Comparison of ENCODE assay signal across 11 cellular contexts in genomic region chr10:46523119-46523880, GRCh38. TPM values are rescaled to one million over a fixed set of nuclear protein-coding genes. Genes with fewer than 3 reads are reported as not detected.
A peak's percentile ranks its signal among the peaks of the same experiment; 100 is the strongest.
DNase-seq lines count a peak whose midpoint lies in the region; ATAC-seq, FAIRE-seq and TF ChIP-seq lines count a peak whose summit lies in the region.
"Had no signal": no experiment of that assay in that cellular context is flagged by ENCODE, and none has a peak within 500 bp of the region (broad histone marks: within the 10 kb centered on the region; RNA-seq: fewer than 3 reads in every experiment).

No MANE protein-coding gene starts in this region.

- 0 out of 2 replicates have a peak, but pooled peaks cover 6% of the 10 kb centered on the region for H3K9me3 ChIP-seq in K562 (replicated peaks; ENCODE audit: control insufficient read depth, insufficient read depth, low read depth, low read length)
- no peaks in the 10 kb centered on the region for H3K9me3 ChIP-seq in left lung
- no peaks in the 10 kb centered on the region for H3K9me3 ChIP-seq in transverse colon

- no peaks in the 10 kb centered on the region for H3K79me2 ChIP-seq in K562 (ENCODE audit: control insufficient read depth, insufficient read depth, low read length)

- no TSS peak for BruUV-seq in K562 (replicated peaks; lab: Mats Ljungman, UMichigan)

- H2AFZ ChIP-seq in K562 (ENCODE audit: low read depth, low read length), result no peak overlapping the region

- H3K27me3 ChIP-seq in K562 (ENCODE audit: control insufficient read depth in 2 of 2, insufficient read depth in 2 of 2, low read length in 2 of 2), result peaks cover 8 to 41% of the 10 kb centered on the region in 2 experiments; a peak in 4 of 5 replicates
- no peaks in the 10 kb centered on the region for H3K27me3 ChIP-seq in left lung
- no peaks in the 10 kb centered on the region for H3K27me3 ChIP-seq in transverse colon

- H4K20me1 ChIP-seq in K562 (replicated peaks; ENCODE audit: control insufficient read depth, insufficient read depth, low read length), result no peaks in the 10 kb centered on the region; the same call in none of the 2 replicates

- DNase-seq in activated T-cell treated with anti-CD3 and anti-CD28 coated beads, Interleukin-2, amount 50 U/mL, for 24 hours, result peak; percentile 25
- DNase-seq in activated T-cell treated with anti-CD3 and anti-CD28 coated beads, Interleukin-2, amount 50 U/mL, for 72 hours, result no peak
- DNase-seq in K562 (ENCODE audit: extremely low read depth in 1 of 4, low spot score in 3 of 4), result no peak
- DNase-seq in left lung, result peak; percentile 64 to 88
- DNase-seq in transverse colon, result peak; percentile 85
- DNase-seq in NCI-H510A (lab: John Stamatoyannopoulos, UW), result no peak
- DNase-seq in activated T-helper 1 cell treated with anti-CD3 and anti-CD28 coated beads, Interleukin-12 subunit alpha, Interleukin-12 subunit beta, Interleukin-2, Interleukin-4 antibody, amounts not matched to agents 30 ng/mL and 10 ng/mL and 1 ng/mL, durations not matched to agents 14 hours and 24 hours and 36 hours (ENCODE audit: low spot score), result no peak
- DNase-seq in DMS153 treated with DMSO at 0.1 percent for 48 hours (lab: John Stamatoyannopoulos, UW; ENCODE audit: unreplicated experiment), result no peak
- DNase-seq: stimulated activated naive CD4-positive, alpha-beta T cell treated with Interleukin-2 at 50 U/mL for 16 hours had no signal

- H3K9me1 ChIP-seq in K562 (ENCODE audit: control insufficient read depth, insufficient read depth, low read length), result no peaks in the 10 kb centered on the region

- WGBS in K562 (ENCODE audit: insufficient coverage, low coverage, missing lambda C conversion rate), result 29% methylated on average over 10 of the region's 10 CpGs
- 4 to 51% methylated on average over 4 to 10 of the region's 10 CpGs for WGBS in transverse colon (ENCODE audit: low coverage in 1 of 2), 2 donors

- no peak overlapping the region for H3K27ac Mint-ChIP-seq in activated T-cell treated with anti-CD3 and anti-CD28 coated beads, Interleukin-2, amount 50 U/mL, for 24 hours
- H3K27ac Mint-ChIP-seq in activated T-cell treated with anti-CD3 and anti-CD28 coated beads, Interleukin-2, amount 50 U/mL, for 72 hours, result no peak overlapping the region
- H3K27ac Mint-ChIP-seq in activated T-helper 1 cell treated with anti-CD3 and anti-CD28 coated beads, Interleukin-12 subunit alpha, Interleukin-12 subunit beta, Interleukin-2, Interleukin-4 antibody, amounts not matched to agents 30 ng/mL and 10 ng/mL and 1 ng/mL, durations not matched to agents 14 hours and 24 hours and 36 hours, result no peak overlapping the region

- FAIRE-seq in K562 (lab: Jason Lieb, UNC), result no peak

- intact Hi-C loops in K562 (cut with micrococcal nuclease), result no loop called here
- intact Hi-C loops in left lung (cut with DNase I), result no loop called here
- intact Hi-C loops in transverse colon (cut with DNase I; ENCODE audit: low total_unique reads), result no loop called here
- intact Hi-C loops in activated T-helper 1 cell treated with anti-CD3 and anti-CD28 coated beads, Interleukin-12 subunit alpha, Interleukin-12 subunit beta, Interleukin-2, Interleukin-4 antibody, amounts not matched to agents 30 ng/mL and 10 ng/mL and 1 ng/mL, durations not matched to agents 14 hours and 24 hours and 36 hours (cut with micrococcal nuclease), result no loop called here

- no peaks in the 10 kb centered on the region for H3K36me3 Mint-ChIP-seq in activated T-cell treated with anti-CD3 and anti-CD28 coated beads, Interleukin-2, amount 50 U/mL, for 24 hours (ENCODE audit: low read depth)
- no peaks in the 10 kb centered on the region for H3K36me3 Mint-ChIP-seq in activated T-cell treated with anti-CD3 and anti-CD28 coated beads, Interleukin-2, amount 50 U/mL, for 72 hours (ENCODE audit: insufficient read depth in 2 of 2)
- no peaks in the 10 kb centered on the region for H3K36me3 Mint-ChIP-seq in activated T-helper 1 cell treated with anti-CD3 and anti-CD28 coated beads, Interleukin-12 subunit alpha, Interleukin-12 subunit beta, Interleukin-2, Interleukin-4 antibody, amounts not matched to agents 30 ng/mL and 10 ng/mL and 1 ng/mL, durations not matched to agents 14 hours and 24 hours and 36 hours (ENCODE audit: low read depth)

- H3K36me3 ChIP-seq in K562 (ENCODE audit: control insufficient read depth, insufficient read depth, low read length) (no peaks in the 10 kb centered on the region), left lung (no peaks in the 10 kb centered on the region), transverse colon (no peaks in the 10 kb centered on the region)

- POLR2A ChIA-PET in K562 (lab: Yijun Ruan, JAX), result interaction anchor here (0.6 kb wide), 1 partner anchor 31 kb away, joined by 3 read pairs; no protein-coding TSS in a partner anchor

- H3K27ac ChIP-seq in K562 (ENCODE audit: extremely low read depth, low read depth, low read length) (no peak overlapping the region), left lung (no peak overlapping the region), transverse colon (peak overlapping the region; percentile 35 to 55 (median 50))

- no peak overlapping the region for H3K4me3 Mint-ChIP-seq in activated T-cell treated with anti-CD3 and anti-CD28 coated beads, Interleukin-2, amount 50 U/mL, for 24 hours
- H3K4me3 Mint-ChIP-seq in activated T-cell treated with anti-CD3 and anti-CD28 coated beads, Interleukin-2, amount 50 U/mL, for 72 hours, result no peak overlapping the region
- no peak overlapping the region for H3K4me3 Mint-ChIP-seq in activated T-helper 1 cell treated with anti-CD3 and anti-CD28 coated beads, Interleukin-12 subunit alpha, Interleukin-12 subunit beta, Interleukin-2, Interleukin-4 antibody, amounts not matched to agents 30 ng/mL and 10 ng/mL and 1 ng/mL, durations not matched to agents 14 hours and 24 hours and 36 hours

- TF ChIP-seq CTCF in K562 (IDR thresholded peaks at IDR 0.05 in 2 of 3, conservative IDR thresholded peaks at IDR 0.05 in 1 of 3; ENCODE audit: insufficient read depth in 2 of 3, low read depth in 1 of 3, low read length in 3 of 3) (no peak), left lung (IDR thresholded peaks at IDR 0.05) (no peak), transverse colon (IDR thresholded peaks at IDR 0.05) (no peak)

- H3K4me2 ChIP-seq in K562 (ENCODE audit: insufficient read depth, low read length), result no peak overlapping the region

- H3K9ac ChIP-seq in K562 (ENCODE audit: insufficient read depth in 1 of 2, low read depth in 2 of 2, low read length in 2 of 2), result peak overlapping the region in 1 of 2 experiments; percentile 15; a peak in 1 of 4 replicates

- TF ChIP-seq POLR2A in K562 (conservative IDR thresholded peaks at IDR 0.05) (no peak), transverse colon (IDR thresholded peaks at IDR 0.05) (peak; percentile 14)

- H3K27me3 Mint-ChIP-seq in activated T-cell treated with anti-CD3 and anti-CD28 coated beads, Interleukin-2, amount 50 U/mL, for 24 hours, result no peaks in the 10 kb centered on the region
- H3K27me3 Mint-ChIP-seq in activated T-cell treated with anti-CD3 and anti-CD28 coated beads, Interleukin-2, amount 50 U/mL, for 72 hours (ENCODE audit: low read depth), result no peaks in the 10 kb centered on the region
- H3K27me3 Mint-ChIP-seq in activated T-helper 1 cell treated with anti-CD3 and anti-CD28 coated beads, Interleukin-12 subunit alpha, Interleukin-12 subunit beta, Interleukin-2, Interleukin-4 antibody, amounts not matched to agents 30 ng/mL and 10 ng/mL and 1 ng/mL, durations not matched to agents 14 hours and 24 hours and 36 hours (ENCODE audit: insufficient read depth), result no peaks in the 10 kb centered on the region

- H3K4me1 Mint-ChIP-seq in activated T-cell treated with anti-CD3 and anti-CD28 coated beads, Interleukin-2, amount 50 U/mL, for 24 hours (ENCODE audit: low read depth), result no peaks in the 10 kb centered on the region
- H3K4me1 Mint-ChIP-seq in activated T-cell treated with anti-CD3 and anti-CD28 coated beads, Interleukin-2, amount 50 U/mL, for 72 hours (ENCODE audit: low read depth), result no peaks in the 10 kb centered on the region
- H3K4me1 Mint-ChIP-seq in activated T-helper 1 cell treated with anti-CD3 and anti-CD28 coated beads, Interleukin-12 subunit alpha, Interleukin-12 subunit beta, Interleukin-2, Interleukin-4 antibody, amounts not matched to agents 30 ng/mL and 10 ng/mL and 1 ng/mL, durations not matched to agents 14 hours and 24 hours and 36 hours (ENCODE audit: low read depth), result no peaks in the 10 kb centered on the region

- TF ChIP-seq RAD21 in K562 (CRISPR knock-in tag; conservative IDR thresholded peaks at IDR 0.05 in 1 of 2, IDR thresholded peaks at IDR 0.05 in 1 of 2), result no peak

- H3K4me1 ChIP-seq in K562 (replicated peaks in 1 of 2; ENCODE audit: control insufficient read depth in 2 of 2, insufficient read depth in 2 of 2, low read length in 2 of 2) (peaks cover 12 to 15% of the 10 kb centered on the region in 2 experiments; a peak in 4 of 5 replicates), left lung (peaks cover 0 to 14% of the 10 kb centered on the region in 2 donors), transverse colon (peaks cover 4 to 17% (median 13%) of the 10 kb centered on the region in 4 donors)

- TF ChIP-seq EP300 in K562 (IDR thresholded peaks at IDR 0.05; ENCODE audit: low read length), result no peak
- no peak for TF ChIP-seq EP300 in transverse colon (IDR thresholded peaks at IDR 0.05; ENCODE audit: low read depth)

- ATAC-seq in activated T-cell treated with anti-CD3 and anti-CD28 coated beads, Interleukin-2, amount 50 U/mL, for 72 hours (replicated peaks in 1 of 2), result no peak
- ATAC-seq in K562 (no peak), left lung (peak; percentile 82)

- H3K9me3 Mint-ChIP-seq in activated T-cell treated with anti-CD3 and anti-CD28 coated beads, Interleukin-2, amount 50 U/mL, for 24 hours, result no peaks in the 10 kb centered on the region
- H3K9me3 Mint-ChIP-seq in activated T-cell treated with anti-CD3 and anti-CD28 coated beads, Interleukin-2, amount 50 U/mL, for 72 hours, result no peaks in the 10 kb centered on the region
- no peaks in the 10 kb centered on the region for H3K9me3 Mint-ChIP-seq in activated T-helper 1 cell treated with anti-CD3 and anti-CD28 coated beads, Interleukin-12 subunit alpha, Interleukin-12 subunit beta, Interleukin-2, Interleukin-4 antibody, amounts not matched to agents 30 ng/mL and 10 ng/mL and 1 ng/mL, durations not matched to agents 14 hours and 24 hours and 36 hours

- H3K4me3 ChIP-seq in K562, result no peak overlapping the region
- no peak overlapping the region for H3K4me3 ChIP-seq in left lung
- no peak overlapping the region for H3K4me3 ChIP-seq in transverse colon

- in situ Hi-C loops in K562 (cut with MboI) (loop anchor here (5.0 kb wide), 1 partner anchor 1354 kb away; no protein-coding TSS in a partner anchor), transverse colon (cut with MboI; ENCODE audit: low pct_ligation_motif_present in 1 of 4, low pct_unique_long_range_greater_than_20kb in 1 of 4, low sequenced_read_pairs in 3 of 4) (no loop called here)

- CTCF ChIA-PET in K562 (lab: Yijun Ruan, JAX; ENCODE audit: low intra/inter-chr PET ratio), result no interaction called here

RNA-seq across cellular contexts. Expression of gene GPRIN2, which starts 33.2 kb away (rescaled TPM):
- total RNA-seq in activated T-cell treated with anti-CD3 and anti-CD28 coated beads, Interleukin-2, amount 50 U/mL, for 72 hours, result not detected
- not detected in 2 replicates for total RNA-seq in K562 (2011; cell fraction: chromatin; rRNA removed; ENCODE audit: low replicate concordance)
- not detected in 2 replicates for total RNA-seq in K562 (2011; cell fraction: nucleolus; rRNA removed)
- total RNA-seq in K562 (2011; cell fraction: nucleoplasm; rRNA removed), result not detected in 2 replicates
- total RNA-seq in K562 (2014; rRNA removed), result not detected in 2 replicates
- not detected in 2 replicates for total RNA-seq in K562 (2014; rRNA removed; fragmentation: Illumina TruSeq; extraction: Trizol)
- not detected in 2 replicates for total RNA-seq in K562 (2015; rRNA removed; fragmentation: Illumina TruSeq; extraction: Trizol)
- total RNA-seq in K562 (2021), result not detected in 2 replicates
- polyA plus RNA-seq in K562 (2011; rRNA removed), result not detected in 2 replicates
- polyA plus RNA-seq in K562 (2011; cell fraction: cytosol; rRNA removed), result not detected in 2 replicates
- polyA plus RNA-seq in K562 (2011; cell fraction: nucleus; rRNA removed), result not detected in 2 replicates
- polyA plus RNA-seq in K562 (2012), result not detected in 2 replicates
- not detected in 2 replicates for polyA plus RNA-seq in K562 (2014; fragmentation: Illumina TruSeq; extraction: Trizol)
- not detected for polyA plus RNA-seq in K562 (2014; fragmentation: Nextera tagmentation; extraction: Ambion mirVana)
- not detected in 2 replicates for polyA plus RNA-seq in K562 (2014; rRNA removed)
- not detected in 2 replicates for polyA minus RNA-seq in K562 (2011; rRNA and poly(A)+ RNA removed)
- not detected in 2 replicates for polyA minus RNA-seq in K562 (2011; cell fraction: cytosol; rRNA and poly(A)+ RNA removed)
- polyA minus RNA-seq in K562 (2011; cell fraction: nucleus; rRNA and poly(A)+ RNA removed), result not detected in 2 replicates
- 10 to 100 TPM; 20.2 to 39.8 TPM for total RNA-seq in left lung
- 10 to 100 TPM; 31.3 to 97.3 (median 53.1) TPM for total RNA-seq in transverse colon
- not detected in 2 replicates for total RNA-seq in activated T-helper 1 cell treated with anti-CD3 and anti-CD28 coated beads, Interleukin-12 subunit alpha, Interleukin-12 subunit beta, Interleukin-2, Interleukin-4 antibody, amounts not matched to agents 30 ng/mL and 10 ng/mL and 1 ng/mL, durations not matched to agents 14 hours and 24 hours and 36 hours
- total RNA-seq: activated CD8-positive, alpha-beta memory T cell treated with anti-CD3 and anti-CD28 coated beads for 36 hours had no signal

RNA-seq across cellular contexts. Expression of gene SYT15, which starts 55.6 kb away (rescaled TPM):
- 1 to 10 TPM in 1 of 2 donors, not detected in 1; 1.6 TPM for total RNA-seq in activated T-cell treated with anti-CD3 and anti-CD28 coated beads, Interleukin-2, amount 50 U/mL, for 72 hours
- total RNA-seq in K562 (2011; cell fraction: chromatin; rRNA removed; ENCODE audit: low replicate concordance), result 1.5 and 3.2 TPM in 2 replicates
- total RNA-seq in K562 (2011; cell fraction: nucleolus; rRNA removed), result 0.67 and 1.1 TPM in 2 replicates
- total RNA-seq in K562 (2011; cell fraction: nucleoplasm; rRNA removed), result 1.6 and 2.4 TPM in 2 replicates
- total RNA-seq in K562 (2014; rRNA removed) (0.05 and 0.37 TPM in 2 replicates), K562 (2014; rRNA removed; fragmentation: Illumina TruSeq; extraction: Trizol) (0.25 and 0.70 TPM in 2 replicates), K562 (2015; rRNA removed; fragmentation: Illumina TruSeq; extraction: Trizol) (0.23 TPM in 1 of 2 replicates, not detected in the other), K562 (2021) (0.65 and 0.82 TPM in 2 replicates), left lung (10 to 100 TPM; 20.1 to 30.9 TPM), transverse colon (under 1 TPM; 0.32 to 0.80 (median 0.39) TPM)
- polyA plus RNA-seq in K562 (2011; rRNA removed) (0.22 and 0.53 TPM in 2 replicates), K562 (2014; fragmentation: Illumina TruSeq; extraction: Trizol) (0.10 and 0.22 TPM in 2 replicates), K562 (2014; fragmentation: Nextera tagmentation; extraction: Ambion mirVana) (under 1 TPM; 0.15 to 0.20 TPM), K562 (2014; rRNA removed) (0.05 and 0.36 TPM in 2 replicates)
- polyA plus RNA-seq in K562 (2011; cell fraction: cytosol; rRNA removed), result 0.15 and 0.25 TPM in 2 replicates
- polyA plus RNA-seq in K562 (2011; cell fraction: nucleus; rRNA removed), result 0.49 and 0.74 TPM in 2 replicates
- 0.15 and 0.39 TPM in 2 replicates for polyA plus RNA-seq in K562 (2012)
- 0.51 and 0.60 TPM in 2 replicates for polyA minus RNA-seq in K562 (2011; rRNA and poly(A)+ RNA removed)
- polyA minus RNA-seq in K562 (2011; cell fraction: cytosol; rRNA and poly(A)+ RNA removed), result not detected in 2 replicates
- 0.33 and 0.40 TPM in 2 replicates for polyA minus RNA-seq in K562 (2011; cell fraction: nucleus; rRNA and poly(A)+ RNA removed)
- total RNA-seq in activated T-helper 1 cell treated with anti-CD3 and anti-CD28 coated beads, Interleukin-12 subunit alpha, Interleukin-12 subunit beta, Interleukin-2, Interleukin-4 antibody, amounts not matched to agents 30 ng/mL and 10 ng/mL and 1 ng/mL, durations not matched to agents 14 hours and 24 hours and 36 hours, result 0.96 and 1.5 TPM in 2 replicates
- total RNA-seq: epithelial cell of proximal tubule had no signal

RNA-seq across cellular contexts. Expression of gene NPY4R, which starts 57.5 kb away (rescaled TPM):
- not detected for total RNA-seq in activated T-cell treated with anti-CD3 and anti-CD28 coated beads, Interleukin-2, amount 50 U/mL, for 72 hours
- not detected in 2 replicates for total RNA-seq in K562 (2011; cell fraction: chromatin; rRNA removed; ENCODE audit: low replicate concordance)
- not detected in 2 replicates for total RNA-seq in K562 (2011; cell fraction: nucleolus; rRNA removed)
- not detected in 2 replicates for total RNA-seq in K562 (2011; cell fraction: nucleoplasm; rRNA removed)
- not detected in 2 replicates for total RNA-seq in K562 (2014; rRNA removed)
- not detected in 2 replicates for total RNA-seq in K562 (2014; rRNA removed; fragmentation: Illumina TruSeq; extraction: Trizol)
- total RNA-seq in K562 (2015; rRNA removed; fragmentation: Illumina TruSeq; extraction: Trizol), result not detected in 2 replicates
- total RNA-seq in K562 (2021), result not detected in 2 replicates
- not detected in 2 replicates for polyA plus RNA-seq in K562 (2011; rRNA removed)
- not detected in 2 replicates for polyA plus RNA-seq in K562 (2011; cell fraction: cytosol; rRNA removed)
- not detected in 2 replicates for polyA plus RNA-seq in K562 (2011; cell fraction: nucleus; rRNA removed)
- polyA plus RNA-seq in K562 (2012), result not detected in 2 replicates
- polyA plus RNA-seq in K562 (2014; fragmentation: Illumina TruSeq; extraction: Trizol), result not detected in 2 replicates
- not detected for polyA plus RNA-seq in K562 (2014; fragmentation: Nextera tagmentation; extraction: Ambion mirVana)
- not detected in 2 replicates for polyA plus RNA-seq in K562 (2014; rRNA removed)
- polyA minus RNA-seq in K562 (2011; rRNA and poly(A)+ RNA removed), result not detected in 2 replicates
- polyA minus RNA-seq in K562 (2011; cell fraction: cytosol; rRNA and poly(A)+ RNA removed), result not detected in 2 replicates
- polyA minus RNA-seq in K562 (2011; cell fraction: nucleus; rRNA and poly(A)+ RNA removed), result not detected in 2 replicates
- under 1 TPM; 0.32 to 0.58 TPM for total RNA-seq in left lung
- 10 to 100 TPM in 1 of 4 donors, 1 to 10 TPM in 3; 1.1 to 23.9 (median 2.9) TPM for total RNA-seq in transverse colon
- not detected in 2 replicates for total RNA-seq in activated T-helper 1 cell treated with anti-CD3 and anti-CD28 coated beads, Interleukin-12 subunit alpha, Interleukin-12 subunit beta, Interleukin-2, Interleukin-4 antibody, amounts not matched to agents 30 ng/mL and 10 ng/mL and 1 ng/mL, durations not matched to agents 14 hours and 24 hours and 36 hours
- total RNA-seq: activated CD8-positive, alpha-beta memory T cell treated with anti-CD3 and anti-CD28 coated beads for 36 hours; epithelial cell of proximal tubule had no signal

Comparison
In these comparisons a context has a peak if more than half of its experiments do, and no peak if none do; other contexts are left out.
1. DNase-seq: peak in activated T-cell treated with anti-CD3 and anti-CD28 coated beads, Interleukin-2, amount 50 U/mL, for 24 hours (single experiment), left lung (2 of 2) and transverse colon (single experiment); none in activated T-cell treated with anti-CD3 and anti-CD28 coated beads, Interleukin-2, amount 50 U/mL, for 72 hours (0 of 2), K562 (0 of 4), NCI-H510A (single experiment), activated T-helper 1 cell treated with anti-CD3 and anti-CD28 coated beads, Interleukin-12 subunit alpha, Interleukin-12 subunit beta, Interleukin-2, Interleukin-4 antibody, amounts not matched to agents 30 ng/mL and 10 ng/mL and 1 ng/mL, durations not matched to agents 14 hours and 24 hours and 36 hours (single experiment) and DMS153 treated with DMSO at 0.1 percent for 48 hours (single experiment).
2. H3K27ac ChIP-seq: peak in transverse colon (4 of 4); none in K562 (single experiment) and left lung (0 of 2).
3. RNA of gene GPRIN2, which starts 33.2 kb away (total RNA-seq): 31.3 to 97.3 TPM in transverse colon and 20.2 to 39.8 TPM in left lung; not detected in activated T-cell treated with anti-CD3 and anti-CD28 coated beads, Interleukin-2, amount 50 U/mL, for 72 hours, not detected in K562 and not detected in activated T-helper 1 cell treated with anti-CD3 and anti-CD28 coated beads, Interleukin-12 subunit alpha, Interleukin-12 subunit beta, Interleukin-2, Interleukin-4 antibody, amounts not matched to agents 30 ng/mL and 10 ng/mL and 1 ng/mL, durations not matched to agents 14 hours and 24 hours and 36 hours; every median in the first group is over 10 times any median in the second.